ENCODE assay signal across 20 cellular contexts in genomic region chr3:1330107-1330506, GRCh38.
"Had no signal": no experiment of that assay in that cellular context is flagged by ENCODE, and none has a peak within 500 bp of the region (broad histone marks: within the 10 kb centered on the region; RNA-seq: fewer than 3 reads in every experiment).

No MANE protein-coding gene starts in this region.

- H3K27ac ChIP-seq: HL-60, SJCRH30 had no signal

- DNase-seq: KBM-7; MG63; NCI-H1092 treated with DMSO at 0.1 percent for 48 hours; NCI-H1436 treated with DMSO at 0.1 percent for 48 hours; NCI-H1694; NCI-H187 treated with DMSO at 0.1 percent for 48 hours; NCI-H2029 treated with DMSO at 0.1 percent for 48 hours; NCI-H2171; NCI-H226; NCI-H524; NCI-H526 treated with DMSO at 0.1 percent for 48 hours; NK-92 treated with Interleukin-12 subunit alpha and Interleukin-12 subunit beta, amount 100 ng/mL, for 24 hours; PC-3; SHP77 treated with DMSO at 0.1 percent for 48 hours; SJCRH30; T-helper 2 cell had no signal

- H3K4me3 ChIP-seq: MG63, SJCRH30 had no signal

- H3K9me3 ChIP-seq: MG63, SJCRH30 had no signal

- H3K36me3 ChIP-seq: MG63, SJCRH30 had no signal

- ATAC-seq: Panc1, PC-3, Right ventricle myocardium inferior, SK-N-SH treated with all-trans-retinoic acid at 6 μM for 48 hours had no signal

- H3K27me3 ChIP-seq: MG63, SJCRH30 had no signal
